36 cellular contexts compared by ENCODE assay signal in genomic region chr9:1702701-1703100, GRCh38.
"Had no signal": no experiment of that assay in that cellular context is flagged by ENCODE, and none has a peak within 500 bp of the region (broad histone marks: within the 10 kb centered on the region; RNA-seq: fewer than 3 reads in every experiment).

No MANE protein-coding gene starts in this region.

- H3K9me3 ChIP-seq: MG63 had no signal

- H3K27ac ChIP-seq: KMS-11 had no signal

- H3K4me3 ChIP-seq: MG63 had no signal

- H3K9ac ChIP-seq: KMS-11 had no signal

- DNase-seq: Karpas-422, Kasumi-1, KG1, MG63, MM.1S, MV-4-11, NCI-H1048, NCI-H1092, NCI-H1092 treated with DMSO at 0.1 percent for 48 hours, NCI-H1105, NCI-H1105 treated with DMSO at 0.1 percent for 48 hours, NCI-H1417, NCI-H1417 treated with DMSO at 0.1 percent for 48 hours, NCI-H1436, NCI-H1436 treated with DMSO at 0.1 percent for 48 hours, NCI-H146, NCI-H1694, NCI-H1694 treated with DMSO at 0.1 percent for 48 hours, NCI-H187, NCI-H187 treated with DMSO at 0.1 percent for 48 hours, NCI-H1930, NCI-H2029, NCI-H2029 treated with DMSO at 0.1 percent for 48 hours, NCI-H2081, NCI-H2081 treated with DMSO at 0.1 percent for 48 hours, NCI-H2107, NCI-H2171, NCI-H2171 treated with DMSO at 0.1 percent for 48 hours, NCI-H2227 treated with DMSO at 0.1 percent for 48 hours, NCI-H226, NCI-H345, NCI-H446, NCI-H446 treated with DMSO at 0.1 percent for 48 hours, NCI-H510A, NCI-H510A treated with DMSO at 0.1 percent for 48 hours had no signal

- H3K36me3 ChIP-seq: MG63 had no signal

- H3K4me2 ChIP-seq: KMS-11 had no signal
